Comparison of ENCODE assay signal across 10 cellular contexts in genomic region chr13:21076265-21076653, GRCh38. TPM values are rescaled to one million over a fixed set of nuclear protein-coding genes. Genes with fewer than 3 reads are reported as not detected.
DNase-seq lines count a peak whose midpoint lies in the region; ATAC-seq and TF ChIP-seq lines count a peak whose summit lies in the region.
"Had no signal": no experiment of that assay in that cellular context is flagged by ENCODE, and none has a peak within 500 bp of the region (broad histone marks: within the 10 kb centered on the region; RNA-seq: fewer than 3 reads in every experiment).

No MANE protein-coding gene starts in this region.

- H3K4me2 ChIP-seq in mesendoderm (ENCODE audit: low read length) = no peak overlapping the region

- no peaks in the 10 kb centered on the region for H3K79me2 ChIP-seq in mesendoderm (ENCODE audit: control insufficient read depth, insufficient read depth, low read length)

- H3K56ac ChIP-seq in mesendoderm (ENCODE audit: low read length) = no peak overlapping the region

- H3K23ac ChIP-seq in mesendoderm (ENCODE audit: low read length) = no peak overlapping the region

- H3K36me3 Mint-ChIP-seq in activated T-cell treated with anti-CD3 and anti-CD28 coated beads, Interleukin-2, amount 50 U/mL, for 4 hours (ENCODE audit: insufficient read depth) = no peaks in the 10 kb centered on the region
- H3K36me3 Mint-ChIP-seq in activated naive CD8-positive, alpha-beta T cell treated with anti-CD3 and anti-CD28 coated beads, Interleukin-2, amount 50 U/mL, for 24 hours (ENCODE audit: low read depth) = no peaks in the 10 kb centered on the region

- H3K4me1 ChIP-seq in mesendoderm (ENCODE audit: control insufficient read depth, low read depth, low read length) = no peaks in the 10 kb centered on the region
- peaks cover 0 to 11% (median 5%) of the 10 kb centered on the region in 4 donors for H3K4me1 ChIP-seq in transverse colon

- peak overlapping the region; percentile 23 for H2BK120ac ChIP-seq in mesendoderm (ENCODE audit: low read depth, low read length)

- H3K4ac ChIP-seq in mesendoderm (ENCODE audit: low read depth, low read length) = peak overlapping the region; percentile 59

- H3K4me3 ChIP-seq in mesendoderm (ENCODE audit: low read length) (no peak overlapping the region), transverse colon (peak overlapping the region in 3 of 4 donors; percentile 25 to 46 (median 41))

- H3K27ac ChIP-seq in mesendoderm (ENCODE audit: low read depth, low read length) (no peak overlapping the region), transverse colon (peak overlapping the region in 1 of 4 donors; percentile 56)

- peaks cover 24% of the 10 kb centered on the region for H3K27me3 Mint-ChIP-seq in activated T-cell treated with anti-CD3 and anti-CD28 coated beads, Interleukin-2, amount 50 U/mL, for 4 hours (ENCODE audit: low read depth)
- H3K27me3 Mint-ChIP-seq in activated naive CD8-positive, alpha-beta T cell treated with anti-CD3 and anti-CD28 coated beads, Interleukin-2, amount 50 U/mL, for 24 hours = peaks cover 9% of the 10 kb centered on the region

- no peak overlapping the region for H2BK15ac ChIP-seq in mesendoderm (replicated peaks; ENCODE audit: low read depth)

- H3K9ac ChIP-seq in mesendoderm (ENCODE audit: low read length) = no peak overlapping the region

- H3K4me1 Mint-ChIP-seq in activated T-cell treated with anti-CD3 and anti-CD28 coated beads, Interleukin-2, amount 50 U/mL, for 4 hours (ENCODE audit: low read depth) = peaks cover 17% of the 10 kb centered on the region
- H3K4me1 Mint-ChIP-seq in activated naive CD8-positive, alpha-beta T cell treated with anti-CD3 and anti-CD28 coated beads, Interleukin-2, amount 50 U/mL, for 24 hours = peaks cover 15% of the 10 kb centered on the region

- no peak overlapping the region for H4K8ac ChIP-seq in mesendoderm (ENCODE audit: low read depth, low read length)

- peak overlapping the region; percentile 33 for H3K4me3 Mint-ChIP-seq in activated T-cell treated with anti-CD3 and anti-CD28 coated beads, Interleukin-2, amount 50 U/mL, for 4 hours
- no peak overlapping the region for H3K4me3 Mint-ChIP-seq in activated naive CD8-positive, alpha-beta T cell treated with anti-CD3 and anti-CD28 coated beads, Interleukin-2, amount 50 U/mL, for 24 hours

- TF ChIP-seq EP300 in transverse colon (IDR thresholded peaks at IDR 0.05; ENCODE audit: low read depth) = no peak

- H2BK5ac ChIP-seq in mesendoderm (ENCODE audit: low read length) = no peak overlapping the region

- no peak overlapping the region for H4K5ac ChIP-seq in mesendoderm (ENCODE audit: low read length)

- H3K27me3 ChIP-seq in mesendoderm (ENCODE audit: insufficient read depth, low read length, poor library complexity) (no peaks in the 10 kb centered on the region), transverse colon (peaks cover 27% of the 10 kb centered on the region)

- H3K9me3 Mint-ChIP-seq in activated T-cell treated with anti-CD3 and anti-CD28 coated beads, Interleukin-2, amount 50 U/mL, for 4 hours = no peaks in the 10 kb centered on the region
- H3K9me3 Mint-ChIP-seq in activated naive CD8-positive, alpha-beta T cell treated with anti-CD3 and anti-CD28 coated beads, Interleukin-2, amount 50 U/mL, for 24 hours = no peaks in the 10 kb centered on the region
- H3K9me3 Mint-ChIP-seq: dendritic cell treated with granulocyte-macrophage colony-stimulating factor and Interleukin-4, amounts not matched to agents 40 ng/mL and 50 ng/mL, for 4 days had no signal

- no peak for TF ChIP-seq POLR2A in transverse colon (IDR thresholded peaks at IDR 0.05)

- H3K27ac Mint-ChIP-seq in activated naive CD8-positive, alpha-beta T cell treated with anti-CD3 and anti-CD28 coated beads, Interleukin-2, amount 50 U/mL, for 24 hours = no peak overlapping the region

- H2AK5ac ChIP-seq in mesendoderm (ENCODE audit: low read length) = no peak overlapping the region

- in situ Hi-C loops in transverse colon (cut with MboI; ENCODE audit: low pct_ligation_motif_present in 1 of 4, low pct_unique_long_range_greater_than_20kb in 1 of 4, low sequenced_read_pairs in 3 of 4) = loop anchor here in 1 of 4 donors (25.0 kb wide), 1 partner anchor 364 kb away; the partner anchor contains the start of gene IL17D

- peak overlapping the region; percentile 21 for H3K18ac ChIP-seq in mesendoderm (ENCODE audit: low read length)

- H3K9me3 ChIP-seq in transverse colon = no peaks in the 10 kb centered on the region

- no peaks in the 10 kb centered on the region for H3K36me3 ChIP-seq in mesendoderm (ENCODE audit: control insufficient read depth, insufficient read depth, low read length)
- H3K36me3 ChIP-seq in transverse colon = no peaks in the 10 kb centered on the region

- intact Hi-C loops in transverse colon (cut with DNase I; ENCODE audit: low total_unique reads) = no loop called here

- ATAC-seq in activated T-cell treated with anti-CD3 and anti-CD28 coated beads, Interleukin-2, amount 50 U/mL, for 4 hours = peak in 1 of 2 donors; percentile 53
- no peak for ATAC-seq in activated naive CD8-positive, alpha-beta T cell treated with anti-CD3 and anti-CD28 coated beads, Interleukin-2, amount 50 U/mL, for 24 hours
- no peak for ATAC-seq in GM19455 (IDR thresholded peaks at IDR 0.05; ENCODE audit: unreplicated experiment)

- no peak for DNase-seq in activated T-cell treated with anti-CD3 and anti-CD28 coated beads, Interleukin-2, amount 50 U/mL, for 4 hours
- DNase-seq in activated T-cell treated with anti-CD3 and anti-CD28 coated beads for 4 hours = no peak
- DNase-seq in activated naive CD8-positive, alpha-beta T cell treated with anti-CD3 and anti-CD28 coated beads, Interleukin-2, amount 50 U/mL, for 24 hours = peak; percentile 14
- DNase-seq in mesendoderm = peak; percentile 22
- no peak for DNase-seq in transverse colon
- DNase-seq in middle frontal gyrus (ENCODE audit: extremely low spot score, low spot score) = no peak
- no peak for DNase-seq in mesenteric fat pad (ENCODE audit: low spot score)
- DNase-seq: NCI-H2227 treated with DMSO at 0.1 percent for 48 hours had no signal

- no CpG with 5 or more reads among the region's 17 CpGs for WGBS in mesendoderm (ENCODE audit: extremely low coverage, insufficient coverage, low lambda C conversion rate)
- 3 to 67% methylated on average over 4 to 17 of the region's 17 CpGs for WGBS in transverse colon (ENCODE audit: low coverage in 1 of 2), 2 donors

- TF ChIP-seq CTCF in transverse colon (IDR thresholded peaks at IDR 0.05) = no peak

- no peaks in the 10 kb centered on the region for H3K79me1 ChIP-seq in mesendoderm (ENCODE audit: low read length)

RNA-seq across cellular contexts. Expression of gene LATS2, which starts 14.9 kb away (rescaled TPM):
- 1 to 10 TPM in 2 of 3 donors, under 1 TPM in 1; 0.71 to 1.3 (median 1.2) TPM for total RNA-seq in activated T-cell treated with anti-CD3 and anti-CD28 coated beads, Interleukin-2, amount 50 U/mL, for 4 hours
- polyA plus RNA-seq in mesendoderm (2013, experiment 1 of 2) = 11.4 TPM
- polyA plus RNA-seq in mesendoderm (2013, experiment 2 of 2) = 11.4 TPM
- 10 to 100 TPM in 3 of 4 donors, 1 to 10 TPM in 1; 8.9 to 15.7 (median 12.5) TPM for total RNA-seq in transverse colon
- total RNA-seq in mesenteric fat pad = 48.7 TPM

Comparison
In these comparisons a context has a peak if more than half of its experiments do, and no peak if none do; other contexts are left out.
1. DNase-seq: peak in activated naive CD8-positive, alpha-beta T cell treated with anti-CD3 and anti-CD28 coated beads, Interleukin-2, amount 50 U/mL, for 24 hours (single experiment) and mesendoderm (single experiment); none in activated T-cell treated with anti-CD3 and anti-CD28 coated beads, Interleukin-2, amount 50 U/mL, for 4 hours (single experiment), activated T-cell treated with anti-CD3 and anti-CD28 coated beads for 4 hours (single experiment), transverse colon (single experiment), middle frontal gyrus (single experiment) and mesenteric fat pad (single experiment).
2. RNA of gene LATS2, which starts 14.9 kb away (total RNA-seq): 48.7 TPM in mesenteric fat pad (single experiment) and 8.9 to 15.7 TPM in transverse colon; 0.71 to 1.3 TPM in activated T-cell treated with anti-CD3 and anti-CD28 coated beads, Interleukin-2, amount 50 U/mL, for 4 hours; every median in the first group is over 4 times any median in the second.